Comparison of ENCODE assay signal across 8 cellular contexts in genomic region chr11:62380821-62381243, GRCh38. TPM values are rescaled to one million over a fixed set of nuclear protein-coding genes. Genes with fewer than 3 reads are reported as not detected.
DNase-seq lines count a peak whose midpoint lies in the region; ATAC-seq, FAIRE-seq and TF ChIP-seq lines count a peak whose summit lies in the region.
"Not testable (repeated sequence)": the region's sequence is repeated elsewhere in the genome, so short reads cannot be mapped to it uniquely, and the experiment has no call there.

No MANE protein-coding gene starts in this region.

- peak; percentile 59 for FAIRE-seq in GM12878 (lab: Jason Lieb, UNC)

- CTCF ChIA-PET in GM12878 (lab: Yijun Ruan, JAX) = interaction anchor here (0.9 to 1.9 kb wide), 12 partner anchors 9 to 249 kb away, joined by 3 to 33 read pairs (median 6); partner anchors contain the start of gene ASRGL1

- not testable (repeated sequence) for H3K27me3 ChIP-seq in DOHH2 (ENCODE audit: control insufficient read depth, low read length); GM12878 (replicated peaks in 1 of 2; ENCODE audit: control insufficient read depth in 2 of 2, insufficient read depth in 2 of 2, low read length in 1 of 2)
- H3K27me3 ChIP-seq in KMS-11 (ENCODE audit: insufficient read depth, low read depth) = peaks cover 11% of the 10 kb centered on the region; the same call in 1 of the 2 replicates

- peak; percentile 73 for TF ChIP-seq CTCF in DOHH2 (IDR thresholded peaks at IDR 0.05; ENCODE audit: low read depth, low read length, poor library complexity, severe bottlenecking)
- TF ChIP-seq CTCF in KMS-11 (conservative IDR thresholded peaks at IDR 0.05; ENCODE audit: low read depth, low read length) = peak; percentile 82
- peak; percentile 56 to 77 (median 73) for TF ChIP-seq CTCF in GM12878 (IDR thresholded peaks at IDR 0.05 in 2 of 3, conservative IDR thresholded peaks at IDR 0.05 in 1 of 3; ENCODE audit: control insufficient read depth in 2 of 3, extremely low read depth in 1 of 3, insufficient read depth in 1 of 3, low read depth in 3 of 3, low read length in 3 of 3)
- peak; percentile 90 for TF ChIP-seq CTCF in neural crest cell (conservative IDR thresholded peaks at IDR 0.05)
- TF ChIP-seq CTCF in type B pancreatic cell (conservative IDR thresholded peaks at IDR 0.05) = peak; percentile 89

- not testable (repeated sequence) for H3F3A ChIP-seq in DOHH2 (ENCODE audit: control insufficient read depth, insufficient read depth)

- not testable (repeated sequence) for H4K20me1 ChIP-seq in DOHH2 (ENCODE audit: control insufficient read depth, insufficient read depth, low read depth, low read length); KMS-11 (ENCODE audit: insufficient read depth); GM12878 (ENCODE audit: control insufficient read depth, insufficient read depth)

- BruUV-seq in GM12878 (replicated peaks; lab: Mats Ljungman, UMichigan) = not testable (repeated sequence)

- H3K9me3 Mint-ChIP-seq in neural crest cell, type B pancreatic cell: not testable (repeated sequence)

- SMC1A ChIA-PET in GM12878 (lab: Charles Lee; ENCODE audit: uncharacterized antibody, unreplicated experiment) = interaction anchor here (0.9 to 1.6 kb wide), 6 partner anchors 10 to 162 kb away, joined by 3 to 8 read pairs (median 4); no protein-coding TSS in a partner anchor

- not testable (repeated sequence) for H3K36me3 ChIP-seq in DOHH2 (ENCODE audit: control insufficient read depth, low read length); KMS-11 (ENCODE audit: insufficient read depth); GM12878 (ENCODE audit: control insufficient read depth in 2 of 2, insufficient read depth in 2 of 2, low read length in 1 of 2)

- not testable (repeated sequence) for H3K9ac ChIP-seq in KMS-11; GM12878 (ENCODE audit: control insufficient read depth, insufficient read depth, low read length)

- DNase-seq in NCI-H526 treated with DMSO at 0.1 percent for 48 hours (lab: John Stamatoyannopoulos, UW) (peak; percentile 80), UCSD-AML1 (lab: John Stamatoyannopoulos, UW; ENCODE audit: unreplicated experiment) (peak; percentile 40), head of caudate nucleus (peak in 33 of 42 donors; percentile 23 to 79 (median 50)), neural crest cell (ENCODE audit: low read depth, low spot score) (peak; percentile 31)
- not testable (repeated sequence) for DNase-seq in GM12878 (ENCODE audit: low read depth, low spot score); type B pancreatic cell (ENCODE audit: extremely low spot score, unreplicated experiment)

- TF ChIP-seq RAD21 in GM12878 (IDR thresholded peaks at IDR 0.05; ENCODE audit: insufficient read depth, low read depth, low read length) = peak; percentile 80

- intact Hi-C loops in GM12878 (cut with micrococcal nuclease; ENCODE audit: unreplicated experiment) = loop anchor here (1.0 kb wide), 1 partner anchor 13 kb away; no protein-coding TSS in a partner anchor
- intact Hi-C loops in head of caudate nucleus (cut with DNase I) = not testable (repeated sequence)

- RAD21 ChIA-PET in GM12878 (lab: Charles Lee; ENCODE audit: unreplicated experiment) = not testable (repeated sequence)

- H3K4me2 ChIP-seq in DOHH2 (ENCODE audit: low read length); GM12878 (ENCODE audit: control insufficient read depth, insufficient read depth): not testable (repeated sequence)
- H3K4me2 ChIP-seq in KMS-11 = peak overlapping the region; percentile 21; the same call in 1 of the 2 replicates

- in situ Hi-C loops in GM12878 (cut with MboI) = not testable (repeated sequence)

- not testable (repeated sequence) for H3K36me3 Mint-ChIP-seq in neural crest cell (ENCODE audit: low read depth); type B pancreatic cell

- not testable (repeated sequence) for H3K4me3 ChIP-seq in DOHH2 (ENCODE audit: low read length); KMS-11 (IDR thresholded peaks at IDR 0.05; ENCODE audit: insufficient read depth, low read depth, low read length); GM12878

- TF ChIP-seq EP300 in GM12878 (IDR thresholded peaks at IDR 0.05; ENCODE audit: borderline replicate concordance in 1 of 2, control insufficient read depth in 1 of 2, low read depth in 2 of 2, low read length in 2 of 2) = not testable (repeated sequence)

- POLR2A ChIA-PET in GM12878 (lab: Charles Lee) = not testable (repeated sequence)

- H3K4me3 Mint-ChIP-seq in neural crest cell = peak overlapping the region; percentile 10
- peak overlapping the region; percentile 61 for H3K4me3 Mint-ChIP-seq in type B pancreatic cell

- not testable (repeated sequence) for H3K4me1 ChIP-seq in DOHH2 (ENCODE audit: control insufficient read depth, low read length); GM12878 (ENCODE audit: control insufficient read depth, insufficient read depth, low read length)
- H3K4me1 ChIP-seq in KMS-11 (ENCODE audit: low read depth, poor library complexity, severe bottlenecking) = peaks cover 19% of the 10 kb centered on the region

- not testable (repeated sequence) for H3K27ac Mint-ChIP-seq in neural crest cell (ENCODE audit: unreplicated experiment)
- H3K27ac Mint-ChIP-seq in type B pancreatic cell = peak overlapping the region; percentile 58

- peak; percentile 88 for ATAC-seq in GM12878

- 2% methylated on average over 12 of the region's 12 CpGs for WGBS in GM12878 (ENCODE audit: insufficient coverage, insufficient replicate concordance, low lambda C conversion rate, missing lambda C conversion rate)

- H3K79me2 ChIP-seq in DOHH2 (ENCODE audit: control insufficient read depth, low read length); KMS-11 (ENCODE audit: insufficient read depth, low read depth); GM12878 (ENCODE audit: control insufficient read depth, insufficient read depth, low read length): not testable (repeated sequence)

- not testable (repeated sequence) for H3K9me2 ChIP-seq in DOHH2 (replicated peaks; ENCODE audit: control insufficient read depth, low read length)

- H3K9me3 ChIP-seq in DOHH2 (ENCODE audit: control insufficient read depth, insufficient read depth, low read length); GM12878 (replicated peaks; ENCODE audit: control insufficient read depth, insufficient read depth, low read length): not testable (repeated sequence)

- not testable (repeated sequence) for H3K27ac ChIP-seq in DOHH2 (ENCODE audit: low read depth, low read length); KMS-11; GM12878 (ENCODE audit: control insufficient read depth, insufficient read depth)

- TF ChIP-seq POLR2A in GM12878 (IDR thresholded peaks at IDR 0.05; ENCODE audit: low read depth, low read length) = not testable (repeated sequence)

- H2AFZ ChIP-seq in KMS-11 (ENCODE audit: low read depth); GM12878 (ENCODE audit: control insufficient read depth, low read depth, low read length): not testable (repeated sequence)

- peaks cover 31% of the 10 kb centered on the region for H3K4me1 Mint-ChIP-seq in neural crest cell
- peaks cover 32% of the 10 kb centered on the region for H3K4me1 Mint-ChIP-seq in type B pancreatic cell (ENCODE audit: unreplicated experiment)

- not testable (repeated sequence) for H3K27me3 Mint-ChIP-seq in neural crest cell (ENCODE audit: low read depth); type B pancreatic cell

RNA-seq across cellular contexts. Expression of gene SCGB1A1, which starts 38.0 kb away (rescaled TPM):
- not detected in 2 replicates for total RNA-seq in GM12878 (2013; cell fraction: nucleolus; rRNA removed)
- not detected in 2 replicates for total RNA-seq in GM12878 (2014; rRNA removed)
- total RNA-seq in GM12878 (2014; rRNA removed; fragmentation: Illumina TruSeq; extraction: Trizol) = not detected in 2 replicates
- 0.72 TPM in 1 of 2 replicates, not detected in the other for total RNA-seq in GM12878 (2021)
- not detected for polyA plus RNA-seq in GM12878 (2011; ENCODE audit: low read depth)
- polyA plus RNA-seq in GM12878 (2011; rRNA removed) = not detected in 2 replicates
- polyA plus RNA-seq in GM12878 (2011; cell fraction: cytosol; rRNA removed) = not detected in 2 replicates
- not detected in 2 replicates for polyA plus RNA-seq in GM12878 (2011; cell fraction: nucleus; rRNA removed)
- polyA plus RNA-seq in GM12878 (2012) = not detected in 2 replicates
- polyA plus RNA-seq in GM12878 (2014; fragmentation: Illumina TruSeq; extraction: Trizol) = not detected in 2 replicates
- polyA plus RNA-seq in GM12878 (2014; fragmentation: Nextera tagmentation; extraction: Ambion mirVana) = not detected
- not detected in 2 replicates for polyA plus RNA-seq in GM12878 (2014; rRNA removed)
- polyA plus RNA-seq in GM12878 (2016; fragmentation: Nextera tagmentation; extraction: Ambion mirVana) = not detected
- polyA minus RNA-seq in GM12878 (2011; rRNA and poly(A)+ RNA removed) = not detected in 2 replicates
- not detected in 2 replicates for polyA minus RNA-seq in GM12878 (2011; cell fraction: cytosol; rRNA and poly(A)+ RNA removed)
- polyA minus RNA-seq in GM12878 (2011; cell fraction: nucleus; rRNA and poly(A)+ RNA removed) = not detected in 2 replicates
- not detected in 2 replicates for total RNA-seq in neural crest cell
- total RNA-seq in type B pancreatic cell (ENCODE audit: low replicate concordance) = not detected in 2 replicates

RNA-seq across cellular contexts. Expression of gene ASRGL1, which starts 43.6 kb away (rescaled TPM):
- 4.5 and 4.6 TPM in 2 replicates for total RNA-seq in GM12878 (2013; cell fraction: nucleolus; rRNA removed)
- total RNA-seq in GM12878 (2014; rRNA removed) = 4.9 and 5.8 TPM in 2 replicates
- 2.9 and 3.4 TPM in 2 replicates for total RNA-seq in GM12878 (2014; rRNA removed; fragmentation: Illumina TruSeq; extraction: Trizol)
- 4.5 and 5.8 TPM in 2 replicates for total RNA-seq in GM12878 (2021)
- polyA plus RNA-seq in GM12878 (2011; ENCODE audit: low read depth) = 0.42 TPM
- polyA plus RNA-seq in GM12878 (2011; rRNA removed) = 23.3 and 24.5 TPM in 2 replicates
- 23.1 and 23.3 TPM in 2 replicates for polyA plus RNA-seq in GM12878 (2011; cell fraction: cytosol; rRNA removed)
- 20.0 and 30.4 TPM in 2 replicates for polyA plus RNA-seq in GM12878 (2011; cell fraction: nucleus; rRNA removed)
- 1.5 and 1.9 TPM in 2 replicates for polyA plus RNA-seq in GM12878 (2012)
- 2.7 and 2.9 TPM in 2 replicates for polyA plus RNA-seq in GM12878 (2014; fragmentation: Illumina TruSeq; extraction: Trizol)
- polyA plus RNA-seq in GM12878 (2014; fragmentation: Nextera tagmentation; extraction: Ambion mirVana) = 1 to 10 TPM in 1 of 2 experiments, under 1 TPM in 1; 0.97 to 1.9 TPM
- polyA plus RNA-seq in GM12878 (2014; rRNA removed) = 3.9 and 5.7 TPM in 2 replicates
- 10 to 100 TPM; 10.5 to 12.4 TPM for polyA plus RNA-seq in GM12878 (2016; fragmentation: Nextera tagmentation; extraction: Ambion mirVana)
- 8.1 and 11.4 TPM in 2 replicates for polyA minus RNA-seq in GM12878 (2011; rRNA and poly(A)+ RNA removed)
- 2.9 and 3.3 TPM in 2 replicates for polyA minus RNA-seq in GM12878 (2011; cell fraction: cytosol; rRNA and poly(A)+ RNA removed)
- polyA minus RNA-seq in GM12878 (2011; cell fraction: nucleus; rRNA and poly(A)+ RNA removed) = 3.9 and 6.8 TPM in 2 replicates
- 50.1 and 57.5 TPM in 2 replicates for total RNA-seq in neural crest cell
- total RNA-seq in type B pancreatic cell (ENCODE audit: low replicate concordance) = 10.0 and 48.0 TPM in 2 replicates
